23 cellular contexts compared by ENCODE assay signal in genomic region chr1:118982816-118983557, GRCh38. TPM values are rescaled to one million over a fixed set of nuclear protein-coding genes. Genes with fewer than 3 reads are reported as not detected.
A peak's percentile ranks its signal among the peaks of the same experiment; 100 is the strongest.
DNase-seq lines count a peak whose midpoint lies in the region; ATAC-seq and TF ChIP-seq lines count a peak whose summit lies in the region.
"Had no signal": no experiment of that assay in that cellular context is flagged by ENCODE, and none has a peak within 500 bp of the region (broad histone marks: within the 10 kb centered on the region; RNA-seq: fewer than 3 reads in every experiment).

No MANE protein-coding gene starts in this region.

- H3K27me3 ChIP-seq in GM23338 (ENCODE audit: insufficient read depth) = peaks cover 100% of the 10 kb centered on the region
- H3K27me3 ChIP-seq in iPS-15b (ENCODE audit: control insufficient read depth, insufficient read depth, low read length) = peaks cover 100% of the 10 kb centered on the region
- peaks cover 0 to 3% (median 0%) of the 10 kb centered on the region in 3 donors for H3K27me3 ChIP-seq in skeletal muscle tissue (ENCODE audit: control insufficient read depth in 3 of 3, insufficient read depth in 3 of 3, low read length in 3 of 3)

- H4K20me1 ChIP-seq in GM23338 (replicated peaks; ENCODE audit: insufficient read depth) = peaks cover 25% of the 10 kb centered on the region; the same call in 1 of the 2 replicates

- H3K4me2 ChIP-seq in GM23338 = peak overlapping the region; percentile 77

- no peak overlapping the region for H3K9ac ChIP-seq in iPS-15b (ENCODE audit: low read depth, low read length)
- peak overlapping the region in 2 of 3 donors; percentile 40 to 58 for H3K9ac ChIP-seq in skeletal muscle tissue (ENCODE audit: low read depth in 1 of 3, low read length in 3 of 3)

- no peak overlapping the region for H2AFZ ChIP-seq in GM23338

- peaks cover 99% of the 10 kb centered on the region for H3K27me3 Mint-ChIP-seq in GM23338 (ENCODE audit: insufficient read depth, low read depth, poor library complexity)
- peaks cover 82% of the 10 kb centered on the region for H3K27me3 Mint-ChIP-seq in activated T-helper 1 cell treated with anti-CD3 and anti-CD28 coated beads, Interleukin-12 subunit alpha, Interleukin-12 subunit beta, Interleukin-2, Interleukin-4 antibody, amounts not matched to agents 30 ng/mL and 10 ng/mL and 1 ng/mL, durations not matched to agents 14 hours and 24 hours and 36 hours (ENCODE audit: insufficient read depth)
- peaks cover 58 to 78% of the 10 kb centered on the region in 2 donors for H3K27me3 Mint-ChIP-seq in natural killer cell treated with Interleukin-12 subunit alpha and Interleukin-12 subunit beta and Interleukin-15 and Interleukin-18, amount 100 ng/mL, for 72 hours

- peaks cover 9% of the 10 kb centered on the region for H3K9me3 Mint-ChIP-seq in GM23338
- peaks cover 30% of the 10 kb centered on the region for H3K9me3 Mint-ChIP-seq in activated T-helper 1 cell treated with anti-CD3 and anti-CD28 coated beads, Interleukin-12 subunit alpha, Interleukin-12 subunit beta, Interleukin-2, Interleukin-4 antibody, amounts not matched to agents 30 ng/mL and 10 ng/mL and 1 ng/mL, durations not matched to agents 14 hours and 24 hours and 36 hours
- peaks cover 3% of the 10 kb centered on the region for H3K9me3 Mint-ChIP-seq in natural killer cell treated with Interleukin-12 subunit alpha and Interleukin-12 subunit beta and Interleukin-15 and Interleukin-18, amount 100 ng/mL, for 72 hours

- H3F3A ChIP-seq in GM23338 (replicated peaks; ENCODE audit: low read depth) = peaks cover 20% of the 10 kb centered on the region

- H3K4me3 Mint-ChIP-seq in GM23338 = peak overlapping the region; percentile 75
- no peak overlapping the region for H3K4me3 Mint-ChIP-seq in activated T-helper 1 cell treated with anti-CD3 and anti-CD28 coated beads, Interleukin-12 subunit alpha, Interleukin-12 subunit beta, Interleukin-2, Interleukin-4 antibody, amounts not matched to agents 30 ng/mL and 10 ng/mL and 1 ng/mL, durations not matched to agents 14 hours and 24 hours and 36 hours
- H3K4me3 Mint-ChIP-seq in natural killer cell treated with Interleukin-12 subunit alpha and Interleukin-12 subunit beta and Interleukin-15 and Interleukin-18, amount 100 ng/mL, for 72 hours = no peak overlapping the region
- H3K4me3 Mint-ChIP-seq: activated CD4-positive, alpha-beta T cell treated with anti-CD3 and anti-CD28 coated beads for 36 hours had no signal

- peaks cover 56% of the 10 kb centered on the region for H3K4me1 ChIP-seq in GM23338 (ENCODE audit: insufficient read depth)
- H3K4me1 ChIP-seq in iPS-15b (ENCODE audit: control insufficient read depth, insufficient read depth, low read length) = peaks cover 6% of the 10 kb centered on the region
- H3K4me1 ChIP-seq in skeletal muscle tissue (ENCODE audit: control insufficient read depth in 3 of 3, insufficient read depth in 3 of 3, low read length in 3 of 3) = peaks cover 20 to 26% (median 21%) of the 10 kb centered on the region in 3 donors

- H3K4me3 ChIP-seq in GM23338 (peak overlapping the region; percentile 53), iPS-15b (ENCODE audit: low read depth, low read length) (peak overlapping the region; percentile 43), skeletal muscle tissue (ENCODE audit: low read length in 3 of 3) (peak overlapping the region; percentile 40 to 63 (median 44))

- H3K79me2 ChIP-seq in GM23338 (replicated peaks; ENCODE audit: insufficient read depth) = no peaks in the 10 kb centered on the region

- H3K27ac Mint-ChIP-seq in GM23338 = no peak overlapping the region
- H3K27ac Mint-ChIP-seq in activated T-helper 1 cell treated with anti-CD3 and anti-CD28 coated beads, Interleukin-12 subunit alpha, Interleukin-12 subunit beta, Interleukin-2, Interleukin-4 antibody, amounts not matched to agents 30 ng/mL and 10 ng/mL and 1 ng/mL, durations not matched to agents 14 hours and 24 hours and 36 hours = peak overlapping the region; percentile 29
- no peak overlapping the region for H3K27ac Mint-ChIP-seq in natural killer cell treated with Interleukin-12 subunit alpha and Interleukin-12 subunit beta and Interleukin-15 and Interleukin-18, amount 100 ng/mL, for 72 hours
- H3K27ac Mint-ChIP-seq: activated CD4-positive, alpha-beta T cell treated with anti-CD3 and anti-CD28 coated beads for 36 hours; activated T-helper 2 cell treated with anti-CD3 and anti-CD28 coated beads, Interferon-gamma antibody, Interleukin-2, Interleukin-4, amounts not matched to agents 10 μg/mL and 5 μg/mL and 100 μg/mL, durations not matched to agents 14 hours and 24 hours and 36 hours; progenitor cell of endocrine pancreas had no signal

- peaks cover 54% of the 10 kb centered on the region for H3K4me1 Mint-ChIP-seq in GM23338
- H3K4me1 Mint-ChIP-seq in activated T-helper 1 cell treated with anti-CD3 and anti-CD28 coated beads, Interleukin-12 subunit alpha, Interleukin-12 subunit beta, Interleukin-2, Interleukin-4 antibody, amounts not matched to agents 30 ng/mL and 10 ng/mL and 1 ng/mL, durations not matched to agents 14 hours and 24 hours and 36 hours (ENCODE audit: low read depth) = peaks cover 6% of the 10 kb centered on the region
- H3K4me1 Mint-ChIP-seq in natural killer cell treated with Interleukin-12 subunit alpha and Interleukin-12 subunit beta and Interleukin-15 and Interleukin-18, amount 100 ng/mL, for 72 hours (ENCODE audit: low read depth in 2 of 2) = peaks cover 10 to 11% of the 10 kb centered on the region in 2 donors

- no peak for ATAC-seq in GM23338
- no peak for ATAC-seq in natural killer cell treated with Interleukin-12 subunit alpha and Interleukin-12 subunit beta and Interleukin-15 and Interleukin-18, amount 100 ng/mL, for 72 hours
- no peak for ATAC-seq in activated CD4-positive, CD25-positive, alpha-beta regulatory T cell treated with anti-CD3 and anti-CD28 coated beads, Interleukin-2, amount 50 U/mL, for 24 hours
- ATAC-seq: activated CD4-positive, alpha-beta T cell treated with anti-CD3 and anti-CD28 coated beads for 36 hours; HCT116; naive thymus-derived CD8-positive, alpha-beta T cell; stimulated activated naive CD8-positive, alpha-beta T cell treated with anti-CD3 and anti-CD28 coated beads, Interleukin-15, Interleukin-2, amounts not matched to agents 100 U/mL and 50 U/mL, for 24 hours had no signal

- no peaks in the 10 kb centered on the region; the same call in 1 of the 2 replicates for H3K36me3 ChIP-seq in GM23338 (ENCODE audit: insufficient read depth)
- H3K36me3 ChIP-seq in iPS-15b (ENCODE audit: control insufficient read depth, insufficient read depth, low read length) = no peaks in the 10 kb centered on the region
- H3K36me3 ChIP-seq in skeletal muscle tissue (ENCODE audit: control insufficient read depth in 3 of 3, insufficient read depth in 3 of 3, low read length in 3 of 3) = peaks cover 0 to 7% (median 3%) of the 10 kb centered on the region in 3 donors

- no peak for TF ChIP-seq CTCF in GM23338 (conservative IDR thresholded peaks at IDR 0.05; ENCODE audit: low read depth in 2 of 2)

- DNase-seq in GM23338 (ENCODE audit: low spot score) (peak; percentile 54), NCI-H82 (lab: John Stamatoyannopoulos, UW) (no peak)
- DNase-seq in activated T-helper 1 cell treated with anti-CD3 and anti-CD28 coated beads, Interleukin-12 subunit alpha, Interleukin-12 subunit beta, Interleukin-2, Interleukin-4 antibody, amounts not matched to agents 30 ng/mL and 10 ng/mL and 1 ng/mL, durations not matched to agents 14 hours and 24 hours and 36 hours (ENCODE audit: low spot score) = no peak
- DNase-seq in natural killer cell treated with Interleukin-12 subunit alpha and Interleukin-12 subunit beta and Interleukin-15 and Interleukin-18, amount 100 ng/mL, for 72 hours (ENCODE audit: low spot score) = no peak
- DNase-seq: activated CD4-positive, alpha-beta T cell treated with anti-CD3 and anti-CD28 coated beads for 36 hours; dermis blood vessel endothelial cell; DMS79; kidney glomerular epithelial cell; naive thymus-derived CD8-positive, alpha-beta T cell; NCI-H1436; NCI-H2171 treated with DMSO at 0.1 percent for 48 hours; NCI-H526 treated with DMSO at 0.1 percent for 48 hours; stimulated activated CD4-positive, alpha-beta T cell treated with anti-CD3 and anti-CD28 coated beads, Interleukin-4, amount 100 ng/mL, for 1 hour; stimulated activated naive CD8-positive, alpha-beta T cell treated with anti-CD3 and anti-CD28 coated beads, Interleukin-15, Interleukin-2, amounts not matched to agents 100 U/mL and 50 U/mL, for 24 hours; SW 1271; trophoblast cell had no signal

- H3K9me2 ChIP-seq in GM23338 (ENCODE audit: insufficient read depth) = no peaks in the 10 kb centered on the region

- intact Hi-C loops in activated T-helper 1 cell treated with anti-CD3 and anti-CD28 coated beads, Interleukin-12 subunit alpha, Interleukin-12 subunit beta, Interleukin-2, Interleukin-4 antibody, amounts not matched to agents 30 ng/mL and 10 ng/mL and 1 ng/mL, durations not matched to agents 14 hours and 24 hours and 36 hours (cut with micrococcal nuclease) = no loop called here

- H3K9me3 ChIP-seq in iPS-15b (ENCODE audit: control insufficient read depth, insufficient read depth, low read length) (no peaks in the 10 kb centered on the region), skeletal muscle tissue (ENCODE audit: control insufficient read depth in 3 of 3, low read length in 3 of 3) (no peaks in the 10 kb centered on the region)

- no peak overlapping the region for H3K27ac ChIP-seq in GM23338 (ENCODE audit: low read depth)
- peak overlapping the region; percentile 96 for H3K27ac ChIP-seq in skeletal muscle tissue (ENCODE audit: low read depth, low read length)
- H3K27ac ChIP-seq: epithelial cell of prostate had no signal

- H3K36me3 Mint-ChIP-seq in GM23338 (ENCODE audit: low read depth) = no peaks in the 10 kb centered on the region
- H3K36me3 Mint-ChIP-seq in activated T-helper 1 cell treated with anti-CD3 and anti-CD28 coated beads, Interleukin-12 subunit alpha, Interleukin-12 subunit beta, Interleukin-2, Interleukin-4 antibody, amounts not matched to agents 30 ng/mL and 10 ng/mL and 1 ng/mL, durations not matched to agents 14 hours and 24 hours and 36 hours (ENCODE audit: low read depth) = peaks cover 3% of the 10 kb centered on the region
- peaks cover 26% of the 10 kb centered on the region for H3K36me3 Mint-ChIP-seq in natural killer cell treated with Interleukin-12 subunit alpha and Interleukin-12 subunit beta and Interleukin-15 and Interleukin-18, amount 100 ng/mL, for 72 hours

TF ChIP-seq in GM23338, 12 proteins besides CTCF, POLR2A, EP300 and RAD21 (continues in another document):
- TF ChIP-seq ZNF331 (CRISPR knock-in tag; IDR thresholded peaks at IDR 0.05; ENCODE audit: low read depth) (no peak), POLR2AphosphoS5 (IDR thresholded peaks at IDR 0.05; ENCODE audit: low read depth) (no peak), EZH2 (IDR thresholded peaks at IDR 0.05; ENCODE audit: low read depth, unreplicated experiment) (peak; percentile 85)

RNA-seq across cellular contexts. Expression of gene TBX15, which starts 5.2 kb away (rescaled TPM):
- 0.21 TPM in 1 of 2 replicates, not detected in the other for total RNA-seq in GM23338 (2014; rRNA removed; shearing (Covaris generic))
- polyA plus RNA-seq in GM23338 (2016; fragmentation: Nextera tagmentation; extraction: Ambion mirVana) = not detected in 2 replicates
- total RNA-seq in activated T-helper 1 cell treated with anti-CD3 and anti-CD28 coated beads, Interleukin-12 subunit alpha, Interleukin-12 subunit beta, Interleukin-2, Interleukin-4 antibody, amounts not matched to agents 30 ng/mL and 10 ng/mL and 1 ng/mL, durations not matched to agents 14 hours and 24 hours and 36 hours = not detected in 2 replicates
- total RNA-seq in skeletal muscle tissue = 49.6 TPM
- total RNA-seq in natural killer cell treated with Interleukin-12 subunit alpha and Interleukin-12 subunit beta and Interleukin-15 and Interleukin-18, amount 100 ng/mL, for 72 hours = not detected
- total RNA-seq: activated CD4-positive, alpha-beta T cell treated with anti-CD3 and anti-CD28 coated beads for 36 hours; activated T-helper 2 cell treated with anti-CD3 and anti-CD28 coated beads, Interferon-gamma antibody, Interleukin-2, Interleukin-4, amounts not matched to agents 10 μg/mL and 5 μg/mL and 100 μg/mL, durations not matched to agents 14 hours and 24 hours and 36 hours; dermis blood vessel endothelial cell; naive thymus-derived CD8-positive, alpha-beta T cell; progenitor cell of endocrine pancreas had no signal
- polyA plus RNA-seq: naive thymus-derived CD8-positive, alpha-beta T cell had no signal

Comparison
In these comparisons a context has a peak if more than half of its experiments do, and no peak if none do; other contexts are left out.
1. RNA of gene TBX15, which starts 5.2 kb away (total RNA-seq): 49.6 TPM in skeletal muscle tissue (single experiment); 0.21 TPM in GM23338, not detected in activated T-helper 1 cell treated with anti-CD3 and anti-CD28 coated beads, Interleukin-12 subunit alpha, Interleukin-12 subunit beta, Interleukin-2, Interleukin-4 antibody, amounts not matched to agents 30 ng/mL and 10 ng/mL and 1 ng/mL, durations not matched to agents 14 hours and 24 hours and 36 hours and not detected in natural killer cell treated with Interleukin-12 subunit alpha and Interleukin-12 subunit beta and Interleukin-15 and Interleukin-18, amount 100 ng/mL, for 72 hours; every median in the first group is over 10 times any median in the second.
2. Peak in every context shown above with its lines, with median percentiles within 50 percentile points of each other: H3K4me3 ChIP-seq.